ENCODE assay signal across 8 cellular contexts in the genomic region with DNA sequence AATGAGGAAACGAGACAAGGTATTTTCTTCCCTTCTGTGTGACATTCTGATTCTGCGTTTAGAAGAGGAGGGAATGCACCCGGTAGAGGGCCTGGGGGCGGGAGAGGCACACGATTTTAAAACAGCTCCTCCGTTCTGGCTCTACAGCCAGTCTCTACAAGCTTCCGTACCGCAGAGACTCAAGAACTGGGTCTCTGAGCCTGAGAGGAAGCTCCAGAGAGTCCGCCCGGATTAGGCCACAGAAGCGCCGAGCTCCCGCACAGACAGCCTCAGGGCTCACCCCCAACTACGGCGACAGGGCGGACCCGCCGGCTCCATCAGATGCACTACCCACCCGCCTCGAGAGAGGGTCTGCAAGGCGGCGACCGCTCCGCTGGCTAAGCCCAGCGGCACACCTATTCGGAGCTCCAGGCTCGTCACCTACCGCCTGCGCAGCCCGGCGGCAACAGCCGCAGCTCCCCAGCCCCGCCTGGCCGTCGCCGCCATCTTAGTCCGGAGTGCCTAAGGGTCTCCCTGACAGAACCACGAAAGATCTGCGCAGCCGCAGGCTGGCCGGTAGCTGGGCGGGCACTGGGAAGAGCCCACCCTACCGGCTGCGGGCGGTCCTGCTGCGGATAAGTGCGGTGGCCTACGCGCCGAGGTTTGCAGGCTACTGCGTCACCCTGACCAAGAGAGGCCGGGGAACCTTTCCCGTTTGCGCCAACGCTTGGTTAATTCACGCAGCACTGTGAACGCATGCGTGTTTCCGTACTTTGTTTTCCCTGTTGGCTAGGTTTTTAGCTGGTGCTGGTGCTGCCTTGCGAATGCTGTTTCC. TPM values are rescaled to one million over a fixed set of nuclear protein-coding genes. Genes with fewer than 3 reads are reported as not detected.
DNase-seq lines count a peak whose midpoint lies in the region; ATAC-seq and TF ChIP-seq lines count a peak whose summit lies in the region.

Gene NFU1, minus strand, starts transcription at position 499 of the 814 bp plus-strand sequence. Its CDS starts 13 bp downstream, at position 486.

- H3K36me3 ChIP-seq in testis (ENCODE audit: low read depth, missing control alignments) = no peaks in the 10 kb centered on the region

- peak within 1 kb of the TSS; percentile 96 for H3K27ac Mint-ChIP-seq in activated naive CD4-positive, alpha-beta T cell treated with anti-CD3 and anti-CD28 coated beads, Interleukin-2, amount 50 U/mL, for 24 hours

- H3K9me3 ChIP-seq in testis = no peaks in the 10 kb centered on the region

- peak within 1 kb of the TSS; percentile 88 for H3K4me3 Mint-ChIP-seq in activated naive CD4-positive, alpha-beta T cell treated with anti-CD3 and anti-CD28 coated beads, Interleukin-2, amount 50 U/mL, for 24 hours

- TF ChIP-seq POLR2A in testis (IDR thresholded peaks at IDR 0.05) = peak; percentile 69

- DNase-seq in GM10266 (ENCODE audit: extremely low spot score) (peak; percentile 93), NCI-H1092 (lab: John Stamatoyannopoulos, UW) (peak; percentile 78), globus pallidus (ENCODE audit: low spot score) (peak; percentile 94), omental fat pad (ENCODE audit: low spot score) (peak; percentile 72), testis (peak; percentile 96)

- peaks cover 39% of the 10 kb centered on the region for H3K4me1 Mint-ChIP-seq in activated naive CD4-positive, alpha-beta T cell treated with anti-CD3 and anti-CD28 coated beads, Interleukin-2, amount 50 U/mL, for 24 hours

- no peaks in the 10 kb centered on the region for H3K27me3 ChIP-seq in testis

- H3K27me3 Mint-ChIP-seq in activated naive CD4-positive, alpha-beta T cell treated with anti-CD3 and anti-CD28 coated beads, Interleukin-2, amount 50 U/mL, for 24 hours = no peaks in the 10 kb centered on the region

- peaks cover 8% of the 10 kb centered on the region for H3K36me3 Mint-ChIP-seq in activated naive CD4-positive, alpha-beta T cell treated with anti-CD3 and anti-CD28 coated beads, Interleukin-2, amount 50 U/mL, for 24 hours

- intact Hi-C loops in testis (cut with DNase I; ENCODE audit: low total_unique reads) = no loop called here

- H3K4me1 ChIP-seq in testis = peaks cover 6% of the 10 kb centered on the region

- WGBS in testis, 2 donors = 0 to 1% methylated on average over 16 to 60 of the region's 60 CpGs

- H3K9me3 Mint-ChIP-seq in activated naive CD4-positive, alpha-beta T cell treated with anti-CD3 and anti-CD28 coated beads, Interleukin-2, amount 50 U/mL, for 24 hours = no peaks in the 10 kb centered on the region

- ATAC-seq in HG02588 (IDR thresholded peaks at IDR 0.05; ENCODE audit: unreplicated experiment) = peak; percentile 95
- peak; percentile 99 for ATAC-seq in SK-N-SH treated with all-trans-retinoic acid at 6 μM for 48 hours
- ATAC-seq in omental fat pad (ENCODE audit: low FRiP score) = peak; percentile 99

- TF ChIP-seq CTCF in GM10266 (IDR thresholded peaks at IDR 0.05; ENCODE audit: control insufficient read depth, insufficient read depth, low read depth, missing control alignments) = peak; percentile 72
- TF ChIP-seq CTCF in omental fat pad (IDR thresholded peaks at IDR 0.05) = peak in 2 of 3 donors; percentile 19 to 41
- peak; percentile 59 to 80 (median 77) for TF ChIP-seq CTCF in testis (IDR thresholded peaks at IDR 0.05)

- peak within 1 kb of the TSS; percentile 89 to 92 for H3K27ac ChIP-seq in testis

- H3K4me3 ChIP-seq in testis = peak within 1 kb of the TSS; percentile 66 to 78

TF ChIP-seq in SK-N-SH treated with all-trans-retinoic acid at 6 μM for 48 hours, 23 proteins besides CTCF, POLR2A, EP300 and RAD21 (continues in another document):
- TF ChIP-seq OSR1 (CRISPR knock-in tag; IDR thresholded peaks at IDR 0.05) (no peak), ZNF8 (CRISPR knock-in tag; IDR thresholded peaks at IDR 0.05) (no peak), CREB5 (CRISPR knock-in tag; IDR thresholded peaks at IDR 0.05; ENCODE audit: low read depth) (no peak), PPARA (CRISPR knock-in tag; IDR thresholded peaks at IDR 0.05; ENCODE audit: borderline replicate concordance) (no peak), TOX (CRISPR knock-in tag; IDR thresholded peaks at IDR 0.05; ENCODE audit: borderline replicate concordance) (peak; percentile 29; the same call in 1 of the 2 replicates), BACH2 (CRISPR knock-in tag; IDR thresholded peaks at IDR 0.05; ENCODE audit: borderline replicate concordance) (no peak), ZNF565 (CRISPR knock-in tag; conservative IDR thresholded peaks at IDR 0.05; ENCODE audit: low read depth) (no peak), ESRRG (CRISPR knock-in tag; IDR thresholded peaks at IDR 0.05) (no peak), ZC3H10 (CRISPR knock-in tag; IDR thresholded peaks at IDR 0.05) (no peak), ZFP3 (CRISPR knock-in tag; IDR thresholded peaks at IDR 0.05) (no peak), TSHZ2 (CRISPR knock-in tag; IDR thresholded peaks at IDR 0.05) (no peak), ZFP30 (CRISPR knock-in tag; IDR thresholded peaks at IDR 0.05) (no peak), ZNF70 (CRISPR knock-in tag; IDR thresholded peaks at IDR 0.05) (no peak), GLIS3 (CRISPR knock-in tag; IDR thresholded peaks at IDR 0.05) (no peak)
- TF ChIP-seq, protein P1, sequence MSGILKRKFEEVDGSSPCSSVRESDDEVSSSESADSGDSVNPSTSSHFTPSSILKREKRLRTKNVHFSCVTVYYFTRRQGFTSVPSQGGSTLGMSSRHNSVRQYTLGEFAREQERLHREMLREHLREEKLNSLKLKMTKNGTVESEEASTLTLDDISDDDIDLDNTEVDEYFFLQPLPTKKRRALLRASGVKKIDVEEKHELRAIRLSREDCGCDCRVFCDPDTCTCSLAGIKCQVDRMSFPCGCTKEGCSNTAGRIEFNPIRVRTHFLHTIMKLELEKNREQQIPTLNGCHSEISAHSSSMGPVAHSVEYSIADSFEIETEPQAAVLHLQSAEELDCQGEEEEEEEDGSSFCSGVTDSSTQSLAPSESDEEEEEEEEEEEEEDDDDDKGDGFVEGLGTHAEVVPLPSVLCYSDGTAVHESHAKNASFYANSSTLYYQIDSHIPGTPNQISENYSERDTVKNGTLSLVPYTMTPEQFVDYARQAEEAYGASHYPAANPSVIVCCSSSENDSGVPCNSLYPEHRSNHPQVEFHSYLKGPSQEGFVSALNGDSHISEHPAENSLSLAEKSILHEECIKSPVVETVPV (CRISPR knock-in tag; IDR thresholded peaks at IDR 0.05) = no peak
- TF ChIP-seq, protein P2, sequence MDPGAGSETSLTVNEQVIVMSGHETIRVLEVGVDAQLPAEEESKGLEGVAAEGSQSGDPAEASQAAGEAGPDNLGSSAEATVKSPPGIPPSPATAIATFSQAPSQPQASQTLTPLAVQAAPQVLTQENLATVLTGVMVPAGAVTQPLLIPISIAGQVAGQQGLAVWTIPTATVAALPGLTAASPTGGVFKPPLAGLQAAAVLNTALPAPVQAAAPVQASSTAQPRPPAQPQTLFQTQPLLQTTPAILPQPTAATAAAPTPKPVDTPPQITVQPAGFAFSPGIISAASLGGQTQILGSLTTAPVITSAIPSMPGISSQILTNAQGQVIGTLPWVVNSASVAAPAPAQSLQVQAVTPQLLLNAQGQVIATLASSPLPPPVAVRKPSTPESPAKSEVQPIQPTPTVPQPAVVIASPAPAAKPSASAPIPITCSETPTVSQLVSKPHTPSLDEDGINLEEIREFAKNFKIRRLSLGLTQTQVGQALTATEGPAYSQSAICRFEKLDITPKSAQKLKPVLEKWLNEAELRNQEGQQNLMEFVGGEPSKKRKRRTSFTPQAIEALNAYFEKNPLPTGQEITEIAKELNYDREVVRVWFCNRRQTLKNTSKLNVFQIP (CRISPR knock-in tag; IDR thresholded peaks at IDR 0.05; ENCODE audit: borderline replicate concordance, low read depth) = no peak

RNA-seq across cellular contexts. Expression of gene NFU1, which starts in this region (rescaled TPM):
- total RNA-seq in omental fat pad = 10 to 100 TPM; 36.5 to 84.8 (median 47.3) TPM
- 10 to 100 TPM; 31.8 to 33.1 TPM for total RNA-seq in testis
- 69.4 TPM for polyA plus RNA-seq in testis (ENCODE audit: insufficient read depth, low read depth, low replicate concordance)

Comparison
In these comparisons a context has a peak if more than half of its experiments do, and no peak if none do; other contexts are left out.
1. Peak in every context shown above with its lines: DNase-seq, ATAC-seq, H3K4me3 ChIP-seq and H3K27ac ChIP-seq.